1 cellular context compared by ENCODE assay signal in the genomic region with DNA sequence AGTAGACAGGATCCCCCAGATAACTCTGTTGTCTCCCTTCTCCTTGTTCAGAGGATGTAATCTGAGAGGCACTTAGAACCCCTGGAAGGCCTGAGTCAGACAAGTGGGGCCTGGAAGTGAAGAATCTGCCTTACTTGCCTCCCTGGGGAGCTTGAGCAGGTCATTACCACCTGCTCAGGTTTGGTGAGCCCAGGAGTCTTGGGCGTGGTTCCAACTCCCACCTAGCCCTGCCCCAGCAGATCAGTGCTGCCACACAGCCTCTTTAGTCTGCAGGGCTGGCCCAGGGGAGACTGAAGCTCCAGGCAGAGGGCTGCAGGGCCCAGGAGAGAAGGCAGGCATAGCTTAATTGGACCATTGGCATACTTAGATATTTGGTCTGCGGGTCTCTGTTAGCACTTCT.
TF ChIP-seq lines count a peak whose summit lies in the region.

No MANE protein-coding gene starts in this region.

TF ChIP-seq in GM23338, 12 proteins besides CTCF, POLR2A, EP300 and RAD21 (continued from another document):
- TF ChIP-seq POLR2AphosphoS5 (IDR thresholded peaks at IDR 0.05; ENCODE audit: low read depth) = no peak
- TF ChIP-seq, protein P1, sequence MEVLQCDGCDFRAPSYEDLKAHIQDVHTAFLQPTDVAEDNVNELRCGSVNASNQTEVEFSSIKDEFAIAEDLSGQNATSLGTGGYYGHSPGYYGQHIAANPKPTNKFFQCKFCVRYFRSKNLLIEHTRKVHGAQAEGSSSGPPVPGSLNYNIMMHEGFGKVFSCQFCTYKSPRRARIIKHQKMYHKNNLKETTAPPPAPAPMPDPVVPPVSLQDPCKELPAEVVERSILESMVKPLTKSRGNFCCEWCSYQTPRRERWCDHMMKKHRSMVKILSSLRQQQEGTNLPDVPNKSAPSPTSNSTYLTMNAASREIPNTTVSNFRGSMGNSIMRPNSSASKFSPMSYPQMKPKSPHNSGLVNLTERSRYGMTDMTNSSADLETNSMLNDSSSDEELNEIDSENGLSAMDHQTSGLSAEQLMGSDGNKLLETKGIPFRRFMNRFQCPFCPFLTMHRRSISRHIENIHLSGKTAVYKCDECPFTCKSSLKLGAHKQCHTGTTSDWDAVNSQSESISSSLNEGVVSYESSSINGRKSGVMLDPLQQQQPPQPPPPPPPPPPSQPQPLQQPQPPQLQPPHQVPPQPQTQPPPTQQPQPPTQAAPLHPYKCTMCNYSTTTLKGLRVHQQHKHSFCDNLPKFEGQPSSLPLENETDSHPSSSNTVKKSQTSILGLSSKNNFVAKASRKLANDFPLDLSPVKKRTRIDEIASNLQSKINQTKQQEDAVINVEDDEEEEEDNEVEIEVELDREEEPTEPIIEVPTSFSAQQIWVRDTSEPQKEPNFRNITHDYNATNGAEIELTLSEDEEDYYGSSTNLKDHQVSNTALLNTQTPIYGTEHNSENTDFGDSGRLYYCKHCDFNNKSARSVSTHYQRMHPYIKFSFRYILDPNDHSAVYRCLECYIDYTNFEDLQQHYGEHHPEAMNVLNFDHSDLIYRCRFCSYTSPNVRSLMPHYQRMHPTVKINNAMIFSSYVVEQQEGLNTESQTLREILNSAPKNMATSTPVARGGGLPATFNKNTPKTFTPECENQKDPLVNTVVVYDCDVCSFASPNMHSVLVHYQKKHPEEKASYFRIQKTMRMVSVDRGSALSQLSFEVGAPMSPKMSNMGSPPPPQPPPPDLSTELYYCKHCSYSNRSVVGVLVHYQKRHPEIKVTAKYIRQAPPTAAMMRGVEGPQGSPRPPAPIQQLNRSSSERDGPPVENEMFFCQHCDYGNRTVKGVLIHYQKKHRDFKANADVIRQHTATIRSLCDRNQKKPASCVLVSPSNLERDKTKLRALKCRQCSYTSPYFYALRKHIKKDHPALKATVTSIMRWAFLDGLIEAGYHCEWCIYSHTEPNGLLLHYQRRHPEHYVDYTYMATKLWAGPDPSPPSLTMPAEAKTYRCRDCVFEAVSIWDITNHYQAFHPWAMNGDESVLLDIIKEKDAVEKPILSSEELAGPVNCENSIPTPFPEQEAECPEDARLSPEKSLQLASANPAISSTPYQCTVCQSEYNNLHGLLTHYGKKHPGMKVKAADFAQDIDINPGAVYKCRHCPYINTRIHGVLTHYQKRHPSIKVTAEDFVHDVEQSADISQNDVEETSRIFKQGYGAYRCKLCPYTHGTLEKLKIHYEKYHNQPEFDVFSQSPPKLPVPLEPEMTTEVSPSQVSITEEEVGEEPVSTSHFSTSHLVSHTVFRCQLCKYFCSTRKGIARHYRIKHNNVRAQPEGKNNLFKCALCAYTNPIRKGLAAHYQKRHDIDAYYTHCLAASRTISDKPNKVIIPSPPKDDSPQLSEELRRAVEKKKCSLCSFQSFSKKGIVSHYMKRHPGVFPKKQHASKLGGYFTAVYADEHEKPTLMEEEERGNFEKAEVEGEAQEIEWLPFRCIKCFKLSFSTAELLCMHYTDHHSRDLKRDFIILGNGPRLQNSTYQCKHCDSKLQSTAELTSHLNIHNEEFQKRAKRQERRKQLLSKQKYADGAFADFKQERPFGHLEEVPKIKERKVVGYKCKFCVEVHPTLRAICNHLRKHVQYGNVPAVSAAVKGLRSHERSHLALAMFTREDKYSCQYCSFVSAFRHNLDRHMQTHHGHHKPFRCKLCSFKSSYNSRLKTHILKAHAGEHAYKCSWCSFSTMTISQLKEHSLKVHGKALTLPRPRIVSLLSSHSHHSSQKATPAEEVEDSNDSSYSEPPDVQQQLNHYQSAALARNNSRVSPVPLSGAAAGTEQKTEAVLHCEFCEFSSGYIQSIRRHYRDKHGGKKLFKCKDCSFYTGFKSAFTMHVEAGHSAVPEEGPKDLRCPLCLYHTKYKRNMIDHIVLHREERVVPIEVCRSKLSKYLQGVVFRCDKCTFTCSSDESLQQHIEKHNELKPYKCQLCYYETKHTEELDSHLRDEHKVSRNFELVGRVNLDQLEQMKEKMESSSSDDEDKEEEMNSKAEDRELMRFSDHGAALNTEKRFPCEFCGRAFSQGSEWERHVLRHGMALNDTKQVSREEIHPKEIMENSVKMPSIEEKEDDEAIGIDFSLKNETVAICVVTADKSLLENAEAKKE (CRISPR knock-in tag; IDR thresholded peaks at IDR 0.05) = no peak
